In the genomic region with DNA sequence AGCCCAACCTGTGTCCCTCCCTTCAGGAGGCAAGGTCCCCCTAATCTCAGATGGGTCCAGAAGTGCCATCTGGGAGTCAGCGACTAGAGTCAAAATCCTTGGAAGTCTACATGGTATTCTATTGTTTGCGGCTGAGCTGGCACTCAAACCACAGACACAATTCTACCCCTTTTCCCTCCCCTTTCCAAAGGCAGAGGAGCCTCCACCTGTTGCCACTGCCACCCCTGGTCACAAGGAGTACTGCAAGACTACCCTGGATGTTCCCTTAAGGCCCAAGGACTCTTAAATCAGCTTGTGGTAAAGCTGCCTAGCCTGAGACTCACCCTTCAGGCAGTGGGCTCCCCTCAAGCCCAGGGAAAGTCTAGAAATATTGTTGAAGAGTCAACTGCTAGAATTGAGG, we compare ENCODE assay signal across 11 cellular contexts. TPM values are rescaled to one million over a fixed set of nuclear protein-coding genes. Genes with fewer than 3 reads are reported as not detected.
DNase-seq lines count a peak whose midpoint lies in the region; ATAC-seq, FAIRE-seq and TF ChIP-seq lines count a peak whose summit lies in the region.
"Had no signal": no experiment of that assay in that cellular context is flagged by ENCODE, and none has a peak within 500 bp of the region (broad histone marks: within the 10 kb centered on the region; RNA-seq: fewer than 3 reads in every experiment).

No MANE protein-coding gene starts in this region.

- peak; percentile 15 for DNase-seq in bronchial epithelial cell (ENCODE audit: low read depth)
- no peak for DNase-seq in AG20443 (ENCODE audit: low spot score)
- DNase-seq in left cardiac atrium = no peak
- DNase-seq in activated naive CD4-positive, alpha-beta T cell treated with anti-CD3 and anti-CD28 coated beads for 36 hours = no peak
- DNase-seq: NCI-H1694, retina had no signal

- H3K4me3 ChIP-seq in DOHH2 (ENCODE audit: low read length) (no peak overlapping the region), bronchial epithelial cell (ENCODE audit: low read depth, low read length) (no peak overlapping the region)

- no peaks in the 10 kb centered on the region for H3K9me3 ChIP-seq in DOHH2 (ENCODE audit: control insufficient read depth, insufficient read depth, low read length)

- H3K27me3 Mint-ChIP-seq in activated naive CD4-positive, alpha-beta T cell treated with anti-CD3 and anti-CD28 coated beads for 36 hours (ENCODE audit: low read depth) = peaks cover 3% of the 10 kb centered on the region
- H3K27me3 Mint-ChIP-seq: stimulated activated naive CD8-positive, alpha-beta T cell treated with anti-CD3 and anti-CD28 coated beads, Interleukin-15, Interleukin-2, amounts not matched to agents 100 ng/mL and 50 ng/mL, for 24 hours had no signal

- H3K36me3 ChIP-seq in DOHH2 (ENCODE audit: control insufficient read depth, low read length) = no peaks in the 10 kb centered on the region
- H3K36me3 ChIP-seq in bronchial epithelial cell (ENCODE audit: control insufficient read depth, insufficient read depth, low read length) = no peaks in the 10 kb centered on the region

- H3K27me3 ChIP-seq in DOHH2 (ENCODE audit: control insufficient read depth, low read length) = no peaks in the 10 kb centered on the region
- no peaks in the 10 kb centered on the region for H3K27me3 ChIP-seq in bronchial epithelial cell (ENCODE audit: control insufficient read depth, insufficient read depth, low read length)

- no peak overlapping the region for H3K4me2 ChIP-seq in DOHH2 (ENCODE audit: low read length)

- no peaks in the 10 kb centered on the region for H3K36me3 Mint-ChIP-seq in activated naive CD4-positive, alpha-beta T cell treated with anti-CD3 and anti-CD28 coated beads for 36 hours (ENCODE audit: low read depth)

- TF ChIP-seq CTCF in DOHH2 (IDR thresholded peaks at IDR 0.05; ENCODE audit: low read depth, low read length, poor library complexity, severe bottlenecking) = peak; percentile 54
- peak; percentile 43 for TF ChIP-seq CTCF in bronchial epithelial cell (IDR thresholded peaks at IDR 0.05; ENCODE audit: insufficient read depth, low read length, severe bottlenecking)

- intact Hi-C loops in left cardiac atrium (cut with DNase I) = no loop called here
- intact Hi-C loops in activated naive CD4-positive, alpha-beta T cell treated with anti-CD3 and anti-CD28 coated beads for 36 hours (cut with micrococcal nuclease) = no loop called here

- no peak overlapping the region for H3K4me3 Mint-ChIP-seq in activated naive CD4-positive, alpha-beta T cell treated with anti-CD3 and anti-CD28 coated beads for 36 hours
- H3K4me3 Mint-ChIP-seq: stimulated activated naive CD8-positive, alpha-beta T cell treated with anti-CD3 and anti-CD28 coated beads, Interleukin-15, Interleukin-2, amounts not matched to agents 100 ng/mL and 50 ng/mL, for 24 hours had no signal

- no peaks in the 10 kb centered on the region for H3K4me1 Mint-ChIP-seq in activated naive CD4-positive, alpha-beta T cell treated with anti-CD3 and anti-CD28 coated beads for 36 hours (ENCODE audit: low read depth)

- H3K4me1 ChIP-seq in DOHH2 (ENCODE audit: control insufficient read depth, low read length) = no peaks in the 10 kb centered on the region

- no peaks in the 10 kb centered on the region for H3K9me2 ChIP-seq in DOHH2 (replicated peaks; ENCODE audit: control insufficient read depth, low read length)

- peaks cover 3% of the 10 kb centered on the region for H3K9me3 Mint-ChIP-seq in activated naive CD4-positive, alpha-beta T cell treated with anti-CD3 and anti-CD28 coated beads for 36 hours
- H3K9me3 Mint-ChIP-seq: stimulated activated naive CD8-positive, alpha-beta T cell treated with anti-CD3 and anti-CD28 coated beads, Interleukin-15, Interleukin-2, amounts not matched to agents 100 ng/mL and 50 ng/mL, for 24 hours had no signal

- no peak for FAIRE-seq in bronchial epithelial cell (lab: Jason Lieb, UNC)

- H3K27ac ChIP-seq in DOHH2 (ENCODE audit: low read depth, low read length) = no peak overlapping the region

- H3K27ac Mint-ChIP-seq in activated naive CD4-positive, alpha-beta T cell treated with anti-CD3 and anti-CD28 coated beads for 36 hours = no peak overlapping the region
- H3K27ac Mint-ChIP-seq: stimulated activated naive CD8-positive, alpha-beta T cell treated with anti-CD3 and anti-CD28 coated beads, Interleukin-15, Interleukin-2, amounts not matched to agents 100 ng/mL and 50 ng/mL, for 24 hours had no signal

- no peaks in the 10 kb centered on the region for H3F3A ChIP-seq in DOHH2 (ENCODE audit: control insufficient read depth, insufficient read depth)

- no peaks in the 10 kb centered on the region for H3K79me2 ChIP-seq in DOHH2 (ENCODE audit: control insufficient read depth, low read length)

- CTCF ChIA-PET in activated naive CD4-positive, alpha-beta T cell treated with anti-CD3 and anti-CD28 coated beads for 36 hours (lab: Charles Lee) = no interaction called here

- no peaks in the 10 kb centered on the region for H4K20me1 ChIP-seq in DOHH2 (ENCODE audit: control insufficient read depth, insufficient read depth, low read depth, low read length)

- ATAC-seq in GM19463 (IDR thresholded peaks at IDR 0.05; ENCODE audit: unreplicated experiment) = peak; percentile 83
- peak; percentile 71 for ATAC-seq in HG03571 (IDR thresholded peaks at IDR 0.05; ENCODE audit: unreplicated experiment)
- ATAC-seq in left cardiac atrium = no peak
- ATAC-seq in GM18907 (IDR thresholded peaks at IDR 0.05; ENCODE audit: unreplicated experiment) = no peak

RNA-seq across cellular contexts. Expression of a gene that starts 4.3 kb away (rescaled TPM):
- total RNA-seq in bronchial epithelial cell (not detected in 2 replicates), left cardiac atrium (not detected)
- total RNA-seq in activated naive CD4-positive, alpha-beta T cell treated with anti-CD3 and anti-CD28 coated beads for 36 hours = not detected

RNA-seq across cellular contexts. Expression of a gene that starts 22.6 kb away (rescaled TPM):
- total RNA-seq in bronchial epithelial cell (not detected in 2 replicates), left cardiac atrium (not detected)
- total RNA-seq in activated naive CD4-positive, alpha-beta T cell treated with anti-CD3 and anti-CD28 coated beads for 36 hours = not detected

Comparison
In these comparisons a context has a peak if more than half of its experiments do, and no peak if none do; other contexts are left out.
1. ATAC-seq: peak in GM19463 (single experiment) and HG03571 (single experiment); none in left cardiac atrium (0 of 2) and GM18907 (single experiment).